ENCODE assay signal across 24 cellular contexts in genomic region chr1:64653466-64653865, GRCh38.
"Had no signal": no experiment of that assay in that cellular context is flagged by ENCODE, and none has a peak within 500 bp of the region (broad histone marks: within the 10 kb centered on the region; RNA-seq: fewer than 3 reads in every experiment).

No MANE protein-coding gene starts in this region.

- H3K9me3 Mint-ChIP-seq: effector memory CD8-positive, alpha-beta T cell; memory B cell; natural killer cell treated with Interleukin-12 subunit alpha and Interleukin-12 subunit beta and Interleukin-15 and Interleukin-18, amount 100 ng/mL, for 72 hours; neural progenitor cell had no signal

- H3K9ac ChIP-seq: neural progenitor cell, parathyroid adenoma had no signal

- H2AFZ ChIP-seq: neural progenitor cell, parathyroid adenoma had no signal

- H3K4me2 ChIP-seq: neural progenitor cell had no signal

- H3K9me3 ChIP-seq: right lobe of liver, stomach, thyroid gland had no signal

- H3K27me3 Mint-ChIP-seq: progenitor cell of endocrine pancreas had no signal

- H3K27ac ChIP-seq: epithelial cell of prostate, neural progenitor cell, parathyroid adenoma, right lobe of liver, stomach, thyroid gland had no signal

- H3K4me1 Mint-ChIP-seq: immature natural killer cell, memory B cell, naive B cell had no signal

- H3K4me3 ChIP-seq: lung, neural progenitor cell, right lobe of liver, stomach, thyroid gland had no signal

- H3K79me2 ChIP-seq: parathyroid adenoma had no signal

- H3K27me3 ChIP-seq: neural progenitor cell, right lobe of liver, stomach, thyroid gland had no signal

- H3K4me1 ChIP-seq: neural progenitor cell, parathyroid adenoma, right lobe of liver, stomach, thyroid gland had no signal

- ATAC-seq: effector memory CD8-positive, alpha-beta T cell; esophagus mucosa; left lobe of liver; natural killer cell treated with Interleukin-12 subunit alpha and Interleukin-12 subunit beta and Interleukin-15 and Interleukin-18, amount 100 ng/mL, for 72 hours; right lobe of liver had no signal

- H3K27ac Mint-ChIP-seq: effector memory CD8-positive, alpha-beta T cell; immature natural killer cell; memory B cell; natural killer cell treated with Interleukin-12 subunit alpha and Interleukin-12 subunit beta and Interleukin-15 and Interleukin-18, amount 100 ng/mL, for 72 hours; neural progenitor cell; progenitor cell of endocrine pancreas had no signal

- DNase-seq: cerebellar nuclear complex; cortex of kidney; effector memory CD8-positive, alpha-beta T cell; hypothalamus; immature natural killer cell; naive B cell; right lobe of liver; small intestine; stimulated activated CD4-positive, alpha-beta T cell treated with anti-CD3 and anti-CD28 coated beads, Interleukin-15, amount 100 ng/mL, for 24 hours; stimulated activated CD4-positive, alpha-beta T cell treated with anti-CD3 and anti-CD28 coated beads, Interleukin-2, amount 100 ng/mL, for 48 hours; stimulated activated CD8-positive, alpha-beta memory T cell treated with anti-CD3 and anti-CD28 coated beads, Interleukin-4, amount 100 ng/mL, for 48 hours; stimulated activated naive CD4-positive, alpha-beta T cell treated with Interleukin-2 at 50 U/mL for 16 hours; stomach; thyroid gland; trophoblast cell had no signal

- H3K36me3 ChIP-seq: right lobe of liver had no signal

- H3K4me3 Mint-ChIP-seq: effector memory CD8-positive, alpha-beta T cell; immature natural killer cell; memory B cell; naive B cell; natural killer cell treated with Interleukin-12 subunit alpha and Interleukin-12 subunit beta and Interleukin-15 and Interleukin-18, amount 100 ng/mL, for 72 hours; neural progenitor cell had no signal

- H3K36me3 Mint-ChIP-seq: immature natural killer cell; memory B cell; naive B cell; natural killer cell treated with Interleukin-12 subunit alpha and Interleukin-12 subunit beta and Interleukin-15 and Interleukin-18, amount 100 ng/mL, for 72 hours had no signal
